ENCODE assay signal across 19 cellular contexts in the genomic region with DNA sequence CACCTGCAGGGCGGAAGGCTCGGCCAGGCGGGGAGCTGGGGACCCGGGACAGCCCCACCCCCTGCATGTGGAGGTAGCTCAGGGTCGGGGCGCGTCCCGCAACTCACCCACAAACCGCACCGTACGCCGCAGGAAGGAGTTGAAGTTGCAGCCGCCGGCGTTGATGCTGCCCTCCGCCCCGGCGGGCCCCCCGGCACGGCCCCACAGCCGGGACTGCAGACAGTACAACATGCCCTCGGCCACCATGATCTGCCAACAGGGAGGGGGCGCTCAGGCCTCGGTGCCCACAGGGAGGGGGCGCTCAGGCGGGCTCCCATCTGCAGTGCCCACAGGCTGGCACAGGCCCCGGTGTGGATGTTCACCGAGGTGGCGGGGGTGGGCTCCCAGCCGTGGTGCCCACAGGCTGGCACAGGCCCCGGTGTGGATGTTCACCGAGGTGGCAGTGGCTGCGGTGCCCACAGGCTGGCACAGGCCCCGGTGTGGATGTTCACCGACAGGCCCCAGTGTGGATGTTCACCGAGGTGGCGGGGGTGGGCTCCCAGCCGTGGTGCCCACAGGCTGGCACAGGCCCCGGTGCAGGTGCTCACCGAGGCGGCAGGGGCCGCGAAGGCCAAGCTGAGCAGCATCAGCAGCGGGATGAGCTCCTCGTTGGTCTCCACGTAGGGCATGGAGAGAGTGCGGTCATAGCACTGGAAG. TPM values are rescaled to one million over a fixed set of nuclear protein-coding genes. Genes with fewer than 3 reads are reported as not detected.
A peak's percentile ranks its signal among the peaks of the same experiment; 100 is the strongest.
DNase-seq lines count a peak whose midpoint lies in the region; ATAC-seq, FAIRE-seq and TF ChIP-seq lines count a peak whose summit lies in the region.
"Had no signal": no experiment of that assay in that cellular context is flagged by ENCODE, and none has a peak within 500 bp of the region (broad histone marks: within the 10 kb centered on the region; RNA-seq: fewer than 3 reads in every experiment).

No MANE protein-coding gene starts in this region.

- H3K9me3 Mint-ChIP-seq in activated naive CD8-positive, alpha-beta T cell (ENCODE audit: low read depth): no peaks in the 10 kb centered on the region
- H3K9me3 Mint-ChIP-seq in naive thymus-derived CD4-positive, alpha-beta T cell: peaks cover 0 to 12% (median 0%) of the 10 kb centered on the region in 11 donors

- FAIRE-seq in A549 (lab: Jason Lieb, UNC): no peak

- intact Hi-C loops in naive thymus-derived CD4-positive, alpha-beta T cell (cut with micrococcal nuclease): no loop called here
- intact Hi-C loops in head of caudate nucleus (cut with DNase I): no loop called here

- H3K9me3 ChIP-seq in A549: no peaks in the 10 kb centered on the region
- H3K9me3 ChIP-seq in naive thymus-derived CD4-positive, alpha-beta T cell (ENCODE audit: control insufficient read depth in 2 of 3, low read length in 3 of 3): no peaks in the 10 kb centered on the region
- H3K9me3 ChIP-seq: ascending aorta, esophagus muscularis mucosa, transverse colon had no signal

- H3K27ac Mint-ChIP-seq in activated naive CD8-positive, alpha-beta T cell: peak overlapping the region; percentile 29
- peak overlapping the region in 3 of 9 donors; percentile 22 to 49 (median 38) for H3K27ac Mint-ChIP-seq in naive thymus-derived CD4-positive, alpha-beta T cell
- H3K27ac Mint-ChIP-seq: activated CD4-positive, alpha-beta T cell treated with anti-CD3 and anti-CD28 coated beads for 36 hours had no signal

- CTCF ChIA-PET in A549 (lab: Yijun Ruan, JAX): interaction anchor here (1.1 kb wide), 1 partner anchor 16 kb away, joined by 4 read pairs; no protein-coding TSS in a partner anchor
- CTCF ChIA-PET in naive thymus-derived CD4-positive, alpha-beta T cell (lab: Charles Lee): interaction anchor here (0.5 kb wide), 1 partner anchor 168 kb away, joined by 3 read pairs; no protein-coding TSS in a partner anchor

- POLR2A ChIA-PET in A549 (lab: Yijun Ruan, JAX): no interaction called here
- POLR2A ChIA-PET in naive thymus-derived CD4-positive, alpha-beta T cell (lab: Charles Lee): no interaction called here

- TF ChIP-seq CTCF in A549 (IDR thresholded peaks at IDR 0.05): no peak
- no peak for TF ChIP-seq CTCF in GM20000 (IDR thresholded peaks at IDR 0.05; ENCODE audit: extremely low read depth, missing control alignments)

- DNase-seq in A549 (ENCODE audit: low read depth in 1 of 2, low spot score in 1 of 2) (no peak), GM20000 (ENCODE audit: low spot score) (peak; percentile 53), head of caudate nucleus (no peak), DMS 273 (lab: John Stamatoyannopoulos, UW; ENCODE audit: unreplicated experiment) (no peak), NCI-H1092 (lab: John Stamatoyannopoulos, UW) (no peak)
- DNase-seq in naive thymus-derived CD4-positive, alpha-beta T cell: no peak
- DNase-seq: activated CD4-positive, alpha-beta T cell treated with anti-CD3 and anti-CD28 coated beads for 36 hours; cortex of kidney; kidney glomerular epithelial cell; MM.1S; NCI-H748 treated with DMSO at 0.1 percent for 48 hours; retina; RPMI8226; transverse colon had no signal

- H3K4me1 Mint-ChIP-seq in activated naive CD8-positive, alpha-beta T cell (ENCODE audit: low read depth): no peaks in the 10 kb centered on the region
- peaks cover 0 to 2% (median 0%) of the 10 kb centered on the region in 7 donors for H3K4me1 Mint-ChIP-seq in naive thymus-derived CD4-positive, alpha-beta T cell
- H3K4me1 Mint-ChIP-seq: activated CD4-positive, alpha-beta T cell treated with anti-CD3 and anti-CD28 coated beads for 36 hours had no signal

- no peak overlapping the region for H3K4me2 ChIP-seq in A549

- H3K4me3 ChIP-seq in A549: no peak overlapping the region
- no peak overlapping the region for H3K4me3 ChIP-seq in naive thymus-derived CD4-positive, alpha-beta T cell (ENCODE audit: low read length)
- H3K4me3 ChIP-seq: ascending aorta, esophagus muscularis mucosa, transverse colon had no signal

- no peak for TF ChIP-seq RAD21 in A549 (conservative IDR thresholded peaks at IDR 0.05 in 1 of 2, IDR thresholded peaks at IDR 0.05 in 1 of 2)

- no peak overlapping the region for H3K4me3 Mint-ChIP-seq in activated naive CD8-positive, alpha-beta T cell
- H3K4me3 Mint-ChIP-seq in naive thymus-derived CD4-positive, alpha-beta T cell: no peak overlapping the region
- H3K4me3 Mint-ChIP-seq: activated CD4-positive, alpha-beta T cell treated with anti-CD3 and anti-CD28 coated beads for 36 hours had no signal

- H3K27me3 Mint-ChIP-seq in activated naive CD8-positive, alpha-beta T cell: no peaks in the 10 kb centered on the region
- peaks cover 0 to 5% (median 0%) of the 10 kb centered on the region in 5 donors for H3K27me3 Mint-ChIP-seq in naive thymus-derived CD4-positive, alpha-beta T cell
- H3K27me3 Mint-ChIP-seq: activated CD4-positive, alpha-beta T cell treated with anti-CD3 and anti-CD28 coated beads for 36 hours had no signal

- H3K36me3 Mint-ChIP-seq in activated naive CD8-positive, alpha-beta T cell: peaks cover 6% of the 10 kb centered on the region
- H3K36me3 Mint-ChIP-seq in naive thymus-derived CD4-positive, alpha-beta T cell: peaks cover 4 to 29% (median 11%) of the 10 kb centered on the region in 5 donors

- H3K27me3 ChIP-seq in naive thymus-derived CD4-positive, alpha-beta T cell (ENCODE audit: control insufficient read depth in 2 of 2, insufficient read depth in 2 of 2, low read length in 2 of 2): no peaks in the 10 kb centered on the region
- H3K27me3 ChIP-seq: ascending aorta, esophagus muscularis mucosa had no signal

- 94% methylated on average over 17 of the region's 47 CpGs for WGBS in A549 (ENCODE audit: missing lambda C conversion rate)

- H3K36me3 ChIP-seq in naive thymus-derived CD4-positive, alpha-beta T cell (ENCODE audit: control insufficient read depth in 2 of 3, insufficient read depth in 3 of 3, low read length in 3 of 3): peaks cover 0 to 29% (median 3%) of the 10 kb centered on the region in 3 experiments

- no peak for TF ChIP-seq EP300 in A549 (IDR thresholded peaks at IDR 0.05)

- ATAC-seq in A549: peak; percentile 20 to 28
- peak; percentile 21 for ATAC-seq in naive thymus-derived CD4-positive, alpha-beta T cell
- ATAC-seq in HG02623 (IDR thresholded peaks at IDR 0.05; ENCODE audit: unreplicated experiment): no peak

- TF ChIP-seq POLR2A in A549 (IDR thresholded peaks at IDR 0.05; ENCODE audit: low read length): no peak

- H3K27ac ChIP-seq in A549: no peak overlapping the region
- H3K27ac ChIP-seq in naive thymus-derived CD4-positive, alpha-beta T cell (ENCODE audit: low read depth, low read length): no peak overlapping the region
- H3K27ac ChIP-seq: ascending aorta, esophagus muscularis mucosa, transverse colon had no signal

- H3K4me1 ChIP-seq in A549: no peaks in the 10 kb centered on the region
- no peaks in the 10 kb centered on the region for H3K4me1 ChIP-seq in naive thymus-derived CD4-positive, alpha-beta T cell (ENCODE audit: control insufficient read depth in 2 of 2, insufficient read depth in 2 of 2, low read length in 2 of 2)
- H3K4me1 ChIP-seq: ascending aorta, esophagus muscularis mucosa, transverse colon had no signal

TF ChIP-seq in A549, 52 proteins besides CTCF, POLR2A, EP300 and RAD21:
- no peak for TF ChIP-seq ZNF302 (CRISPR knock-in tag; IDR thresholded peaks at IDR 0.05)
- TF ChIP-seq KDM5A (IDR thresholded peaks at IDR 0.05): no peak
- TF ChIP-seq RCOR1 (IDR thresholded peaks at IDR 0.05; ENCODE audit: low read depth, low read length): no peak

RNA-seq across cellular contexts. Expression of a gene that starts 6.5 kb away (rescaled TPM):
- polyA plus RNA-seq in A549 (2011; rRNA removed) (2.6 and 3.2 TPM in 2 replicates), A549 (2017; fragmentation: RNase III; extraction: RNeasy Plus Mini Kit Qiagen cat#74134 plus additional on column Dnase treatment) (3.5 to 4.2 TPM (median 3.7 TPM) in 3 replicates)
- 4.1 and 7.6 TPM in 2 replicates for polyA plus RNA-seq in A549 (2012; cell fraction: cytosol; rRNA removed)
- polyA plus RNA-seq in A549 (2012; cell fraction: nucleus; rRNA removed): 9.8 and 12.3 TPM in 2 replicates
- polyA minus RNA-seq in A549 (2011; rRNA and poly(A)+ RNA removed): 4.2 and 6.4 TPM in 2 replicates
- not detected for total RNA-seq in naive thymus-derived CD4-positive, alpha-beta T cell
- polyA plus RNA-seq in naive thymus-derived CD4-positive, alpha-beta T cell: not detected
- total RNA-seq: activated CD4-positive, alpha-beta T cell treated with anti-CD3 and anti-CD28 coated beads for 36 hours; ascending aorta; esophagus muscularis mucosa; T-helper 1 cell treated with Interleukin-12 subunit alpha and Interleukin-12 subunit beta and Interleukin-4 antibody, amounts not matched to agents 30 ng/mL and 1 ng/mL, for 36 hours; transverse colon had no signal

RNA-seq across cellular contexts. Expression of a gene that starts 12.4 kb away (rescaled TPM):
- polyA plus RNA-seq in A549 (2011; rRNA removed): 0.15 and 0.31 TPM in 2 replicates
- polyA plus RNA-seq in A549 (2012; cell fraction: cytosol; rRNA removed): 0.16 and 0.26 TPM in 2 replicates
- 4.7 and 5.9 TPM in 2 replicates for polyA plus RNA-seq in A549 (2012; cell fraction: nucleus; rRNA removed)
- polyA plus RNA-seq in A549 (2017; fragmentation: RNase III; extraction: RNeasy Plus Mini Kit Qiagen cat#74134 plus additional on column Dnase treatment): 0.26 to 0.55 TPM (median 0.32 TPM) in 3 replicates
- not detected in 2 replicates for polyA minus RNA-seq in A549 (2011; rRNA and poly(A)+ RNA removed)
- 1 to 10 TPM in 1 of 5 experiments, under 1 TPM in 1, not detected in 3; 0.64 to 4.1 TPM for total RNA-seq in naive thymus-derived CD4-positive, alpha-beta T cell
- not detected for polyA plus RNA-seq in naive thymus-derived CD4-positive, alpha-beta T cell
- total RNA-seq: activated CD4-positive, alpha-beta T cell treated with anti-CD3 and anti-CD28 coated beads for 36 hours; ascending aorta; T-helper 1 cell treated with Interleukin-12 subunit alpha and Interleukin-12 subunit beta and Interleukin-4 antibody, amounts not matched to agents 30 ng/mL and 1 ng/mL, for 36 hours; transverse colon had no signal

RNA-seq across cellular contexts. Expression of a gene that starts 18.0 kb away (rescaled TPM):
- polyA plus RNA-seq in A549 (2011; rRNA removed) (144 and 207 TPM in 2 replicates), A549 (2017; fragmentation: RNase III; extraction: RNeasy Plus Mini Kit Qiagen cat#74134 plus additional on column Dnase treatment) (264 to 299 TPM (median 285 TPM) in 3 replicates)
- polyA plus RNA-seq in A549 (2012; cell fraction: cytosol; rRNA removed): 326 and 379 TPM in 2 replicates
- polyA plus RNA-seq in A549 (2012; cell fraction: nucleus; rRNA removed): 472 and 807 TPM in 2 replicates
- polyA minus RNA-seq in A549 (2011; rRNA and poly(A)+ RNA removed): 224 and 254 TPM in 2 replicates
- total RNA-seq in naive thymus-derived CD4-positive, alpha-beta T cell: 100 to 1,000 TPM; 313 to 524 (median 326) TPM
- polyA plus RNA-seq in naive thymus-derived CD4-positive, alpha-beta T cell: 100 to 1,000 TPM; 113 to 227 TPM

RNA-seq across cellular contexts. Expression of a gene that starts 25.6 kb away (rescaled TPM):
- polyA plus RNA-seq in A549 (2011; rRNA removed) (0.21 and 0.36 TPM in 2 replicates), A549 (2017; fragmentation: RNase III; extraction: RNeasy Plus Mini Kit Qiagen cat#74134 plus additional on column Dnase treatment) (0.18 to 0.39 TPM (median 0.24 TPM) in 3 replicates)
- 0.53 and 0.69 TPM in 2 replicates for polyA plus RNA-seq in A549 (2012; cell fraction: cytosol; rRNA removed)
- polyA plus RNA-seq in A549 (2012; cell fraction: nucleus; rRNA removed): 0.34 and 0.65 TPM in 2 replicates
- 0.44 TPM in 1 of 2 replicates, not detected in the other for polyA minus RNA-seq in A549 (2011; rRNA and poly(A)+ RNA removed)
- 1 to 10 TPM in 1 of 5 experiments, not detected in 4; 2.7 TPM for total RNA-seq in naive thymus-derived CD4-positive, alpha-beta T cell
- not detected for polyA plus RNA-seq in naive thymus-derived CD4-positive, alpha-beta T cell
- total RNA-seq: activated CD4-positive, alpha-beta T cell treated with anti-CD3 and anti-CD28 coated beads for 36 hours; ascending aorta; T-helper 1 cell treated with Interleukin-12 subunit alpha and Interleukin-12 subunit beta and Interleukin-4 antibody, amounts not matched to agents 30 ng/mL and 1 ng/mL, for 36 hours; transverse colon had no signal

RNA-seq across cellular contexts. Expression of a gene that starts 36.9 kb away (rescaled TPM):
- polyA plus RNA-seq in A549 (2011; rRNA removed) (0.15 and 0.35 TPM in 2 replicates), A549 (2017; fragmentation: RNase III; extraction: RNeasy Plus Mini Kit Qiagen cat#74134 plus additional on column Dnase treatment) (0.14 to 0.15 TPM (median 0.15 TPM) in 3 replicates)
- 0.15 and 0.22 TPM in 2 replicates for polyA plus RNA-seq in A549 (2012; cell fraction: cytosol; rRNA removed)
- polyA plus RNA-seq in A549 (2012; cell fraction: nucleus; rRNA removed): 0.42 and 0.48 TPM in 2 replicates
- not detected in 2 replicates for polyA minus RNA-seq in A549 (2011; rRNA and poly(A)+ RNA removed)
- total RNA-seq in naive thymus-derived CD4-positive, alpha-beta T cell: 1 to 10 TPM in 1 of 5 experiments, not detected in 4; 4.9 TPM
- polyA plus RNA-seq in naive thymus-derived CD4-positive, alpha-beta T cell: not detected
- total RNA-seq: activated CD4-positive, alpha-beta T cell treated with anti-CD3 and anti-CD28 coated beads for 36 hours; ascending aorta; T-helper 1 cell treated with Interleukin-12 subunit alpha and Interleukin-12 subunit beta and Interleukin-4 antibody, amounts not matched to agents 30 ng/mL and 1 ng/mL, for 36 hours had no signal
